In genomic region chr2:183248866-183249567, GRCh38 we compare ENCODE assay signal across 1 cellular context.
TF ChIP-seq lines count a peak whose summit lies in the region.

No MANE protein-coding gene starts in this region.

TF ChIP-seq in GM12878, 131 proteins besides CTCF, POLR2A, EP300 and RAD21 (continued from another document):
- TF ChIP-seq ZBTB4 (CRISPR knock-in tag; IDR thresholded peaks at IDR 0.05) (no peak), NBN (IDR thresholded peaks at IDR 0.05) (no peak), YY1 (IDR thresholded peaks at IDR 0.05; ENCODE audit: low read depth, low read length) (no peak), BACH1 (IDR thresholded peaks at IDR 0.05; ENCODE audit: borderline replicate concordance) (no peak), DPF2 (IDR thresholded peaks at IDR 0.05) (no peak), ZNF217 (IDR thresholded peaks at IDR 0.05) (no peak), EZH2 (IDR thresholded peaks at IDR 0.05; ENCODE audit: borderline replicate concordance, control insufficient read depth, low read depth, low read length) (no peak), BCL11A (IDR thresholded peaks at IDR 0.05; ENCODE audit: low read depth, low read length) (no peak), EED (IDR thresholded peaks at IDR 0.05; ENCODE audit: low read depth) (no peak), RBBP5 (conservative IDR thresholded peaks at IDR 0.05) (no peak)
